In genomic region chr1:150009604-150010387, GRCh38 we compare ENCODE assay signal across 8 cellular contexts. TPM values are rescaled to one million over a fixed set of nuclear protein-coding genes. Genes with fewer than 3 reads are reported as not detected.
DNase-seq lines count a peak whose midpoint lies in the region; ATAC-seq and TF ChIP-seq lines count a peak whose summit lies in the region.

No MANE protein-coding gene starts in this region.

- H2AFZ ChIP-seq in SK-N-SH (ENCODE audit: low read depth) (peak overlapping the region; percentile 90), trophoblast cell (ENCODE audit: insufficient read depth, low read length, poor library complexity) (peak overlapping the region; percentile 68)

- H4K12ac ChIP-seq in trophoblast cell (ENCODE audit: low read depth, low read length): peak overlapping the region; percentile 21

- peak overlapping the region; percentile 70 for H2BK5ac ChIP-seq in trophoblast cell (ENCODE audit: low read depth, low read length, poor library complexity)

- H3K4me3 ChIP-seq in HL-60 (replicated peaks; ENCODE audit: insufficient read depth, low read length) (peak overlapping the region; percentile 95), SK-N-SH (ENCODE audit: low read depth in 2 of 2, low read length in 1 of 2) (peak overlapping the region; percentile 78 to 100), heart left ventricle (peak overlapping the region; percentile 62 to 97 (median 89)), trophoblast cell (ENCODE audit: low read depth, low read length) (peak overlapping the region; percentile 79), upper lobe of left lung (peak overlapping the region; percentile 65 to 92 (median 86))

- peak overlapping the region; percentile 44 for H3K18ac ChIP-seq in trophoblast cell (ENCODE audit: low read length)

- H3K9me3 ChIP-seq in SK-N-SH (no peaks in the 10 kb centered on the region), heart left ventricle (no peaks in the 10 kb centered on the region), trophoblast cell (ENCODE audit: insufficient read depth, low read depth, low read length) (no peaks in the 10 kb centered on the region), upper lobe of left lung (no peaks in the 10 kb centered on the region)

- peak overlapping the region; percentile 74 for H4K8ac ChIP-seq in trophoblast cell (ENCODE audit: low read depth, low read length)

- peaks cover 6% of the 10 kb centered on the region for H3K79me1 ChIP-seq in trophoblast cell (ENCODE audit: low read length)

- peaks cover 16% of the 10 kb centered on the region for H3F3A ChIP-seq in SK-N-SH (replicated peaks; ENCODE audit: insufficient read depth)

- no peak overlapping the region for H2BK12ac ChIP-seq in trophoblast cell (ENCODE audit: low read length)

- POLR2A ChIA-PET in SK-N-SH (lab: Yijun Ruan, JAX): interaction anchor here (0.5 to 2.9 kb wide), 5 partner anchors 11 to 123 kb away, joined by 3 to 16 read pairs (median 3); partner anchors contain the start of gene VPS45

- H3K36me3 ChIP-seq in SK-N-SH (replicated peaks in 1 of 2; ENCODE audit: control insufficient read depth in 1 of 2, insufficient read depth in 2 of 2, low read length in 1 of 2) (peaks cover 15% of the 10 kb centered on the region in 2 experiments), heart left ventricle (peaks cover 0 to 13% (median 5%) of the 10 kb centered on the region in 9 donors), trophoblast cell (ENCODE audit: control insufficient read depth in 1 of 2, insufficient read depth in 2 of 2, low read length in 2 of 2) (peaks cover 0 to under 1% of the 10 kb centered on the region in 2 experiments), upper lobe of left lung (peaks cover 0 to 8% (median 0%) of the 10 kb centered on the region in 4 donors)

- peaks cover 54% of the 10 kb centered on the region for H3K79me2 ChIP-seq in SK-N-SH (ENCODE audit: insufficient read depth)
- peaks cover 4% of the 10 kb centered on the region for H3K79me2 ChIP-seq in trophoblast cell (ENCODE audit: control insufficient read depth, insufficient read depth, low read length, poor library complexity)

- no peaks in the 10 kb centered on the region for H3K9me2 ChIP-seq in SK-N-SH

- intact Hi-C loops in heart left ventricle (cut with DNase I): loop anchor here in 6 of 10 donors (2.0 to 10.0 kb wide), 6 partner anchors 43 to 58 kb away; partner anchors contain the start of gene VPS45 (in 4 of the 6)

- H4K91ac ChIP-seq in trophoblast cell (ENCODE audit: low read depth, low read length): peak overlapping the region; percentile 38

- H3K9ac ChIP-seq in SK-N-SH: peak overlapping the region; percentile 99
- peak overlapping the region; percentile 98 for H3K9ac ChIP-seq in trophoblast cell (ENCODE audit: low read length)

- TF ChIP-seq POLR2A in heart left ventricle (IDR thresholded peaks at IDR 0.05) (no peak), upper lobe of left lung (IDR thresholded peaks at IDR 0.05) (no peak)

- H3K4me1 ChIP-seq in SK-N-SH (ENCODE audit: control insufficient read depth in 1 of 2, insufficient read depth in 2 of 2, low read depth in 1 of 2, low read length in 1 of 2) (peaks cover 19 to 25% of the 10 kb centered on the region in 2 experiments; a peak in 3 of 4 replicates), heart left ventricle (peaks cover 2 to 48% (median 31%) of the 10 kb centered on the region in 12 donors), trophoblast cell (ENCODE audit: control insufficient read depth in 1 of 2, insufficient read depth in 2 of 2, low read length in 2 of 2) (no peaks in the 10 kb centered on the region), upper lobe of left lung (peaks cover 28 to 35% (median 33%) of the 10 kb centered on the region in 4 donors)

- H3K27ac ChIP-seq in HL-60 (replicated peaks) (peak overlapping the region; percentile 71), SK-N-SH (ENCODE audit: low read depth in 2 of 2, low read length in 1 of 2) (peak overlapping the region; percentile 93 to 98), heart left ventricle (peak overlapping the region; percentile 75 to 98 (median 93)), trophoblast cell (ENCODE audit: low read depth, low read length) (peak overlapping the region; percentile 95), upper lobe of left lung (peak overlapping the region; percentile 88 to 98 (median 96))

- DNase-seq in DMS79 treated with DMSO at 0.1 percent for 48 hours (lab: John Stamatoyannopoulos, UW) (peak; percentile 50), DMS79 (lab: John Stamatoyannopoulos, UW) (no peak), HL-60 (ENCODE audit: low read depth in 1 of 2, low spot score in 1 of 2) (peak in 1 of 2 experiments; percentile 16), SK-N-SH (peak; percentile 38), heart left ventricle (peak; percentile 39 to 62 (median 47)), trophoblast cell (peak; percentile 70 to 79), upper lobe of left lung (peak in 1 of 2 donors; percentile 59)
- DNase-seq in activated naive CD8-positive, alpha-beta T cell treated with anti-CD3 and anti-CD28 coated beads, Interleukin-2, amount 50 U/mL, for 16 hours (ENCODE audit: low read depth, low spot score): peak; percentile 35

- no peak overlapping the region for H3K23ac ChIP-seq in trophoblast cell (ENCODE audit: low read length)

- TF ChIP-seq EP300 in SK-N-SH (IDR thresholded peaks at IDR 0.05; ENCODE audit: borderline replicate concordance in 1 of 2, low read depth in 1 of 2, low read length in 1 of 2) (no peak), upper lobe of left lung (IDR thresholded peaks at IDR 0.05) (no peak)

- H3K4me2 ChIP-seq in SK-N-SH (peak overlapping the region; percentile 92), trophoblast cell (ENCODE audit: low read length) (peak overlapping the region; percentile 82)

- TF ChIP-seq RAD21 in SK-N-SH (IDR thresholded peaks at IDR 0.05; ENCODE audit: low read length): no peak

- H2AK5ac ChIP-seq in trophoblast cell (ENCODE audit: low read length): no peak overlapping the region

- ATAC-seq in heart left ventricle: peak; percentile 27 to 72 (median 54)
- peak; percentile 70 to 74 for ATAC-seq in upper lobe of left lung (ENCODE audit: low FRiP score in 2 of 2)

- TF ChIP-seq CTCF in HL-60 (IDR thresholded peaks at IDR 0.05; ENCODE audit: insufficient read depth, low read length): no peak
- TF ChIP-seq CTCF in SK-N-SH (IDR thresholded peaks at IDR 0.05): no peak
- TF ChIP-seq CTCF in heart left ventricle (IDR thresholded peaks at IDR 0.05): no peak
- TF ChIP-seq CTCF in upper lobe of left lung (IDR thresholded peaks at IDR 0.05): no peak

- H3K27me3 ChIP-seq in HL-60 (ENCODE audit: insufficient read depth, poor library complexity, severe bottlenecking): no peaks in the 10 kb centered on the region
- H3K27me3 ChIP-seq in SK-N-SH (ENCODE audit: insufficient read depth): no peaks in the 10 kb centered on the region
- H3K27me3 ChIP-seq in heart left ventricle: peaks cover 0 to 65% (median 0%) of the 10 kb centered on the region in 9 donors
- no peaks in the 10 kb centered on the region for H3K27me3 ChIP-seq in trophoblast cell (ENCODE audit: insufficient read depth, low read length)
- H3K27me3 ChIP-seq in upper lobe of left lung: no peaks in the 10 kb centered on the region

- peaks cover 28% of the 10 kb centered on the region for H4K20me1 ChIP-seq in SK-N-SH (ENCODE audit: insufficient read depth)

- H2BK120ac ChIP-seq in trophoblast cell (ENCODE audit: insufficient read depth, low read length, poor library complexity): no peak overlapping the region

- peak overlapping the region; percentile 68 for H3K4ac ChIP-seq in trophoblast cell (ENCODE audit: low read depth, low read length)

- H3K14ac ChIP-seq in trophoblast cell (ENCODE audit: low read length): peak overlapping the region; percentile 47

- WGBS in SK-N-SH (ENCODE audit: low lambda C conversion rate): 2% methylated on average over 29 of the region's 29 CpGs
- WGBS in heart left ventricle, 4 donors: 0 to 1% (median 1%) methylated on average over 29 of the region's 29 CpGs
- WGBS in trophoblast cell (ENCODE audit: extremely low coverage, insufficient coverage, insufficient read length): no CpG with 5 or more reads among the region's 29 CpGs
- WGBS in upper lobe of left lung, 2 donors: 0 to 1% methylated on average over 29 of the region's 29 CpGs

- CTCF ChIA-PET in SK-N-SH (lab: Yijun Ruan, JAX): interaction anchor here (0.7 to 3.8 kb wide), 11 partner anchors 9 to 168 kb away, joined by 3 to 15 read pairs (median 3); partner anchors contain the start of gene VPS45

TF ChIP-seq in SK-N-SH, 30 proteins besides CTCF, POLR2A, EP300 and RAD21 (continues in another document):
- TF ChIP-seq MAX (IDR thresholded peaks at IDR 0.05; ENCODE audit: low read depth): no peak; the same call in none of the 2 replicates
- TF ChIP-seq PBX3 (IDR thresholded peaks at IDR 0.05): no peak
- TF ChIP-seq CHD2 (IDR thresholded peaks at IDR 0.05; ENCODE audit: low read length, partially characterized antibody): no peak
- TF ChIP-seq POLR2AphosphoS5 (IDR thresholded peaks at IDR 0.05; ENCODE audit: low read depth, low read length): 0 out of 2 replicates have a peak, but pooled peaks have one; percentile 19
- 0 out of 2 replicates have a peak, but pooled peaks have one; percentile 28 for TF ChIP-seq JUND (IDR thresholded peaks at IDR 0.05)

RNA-seq across cellular contexts. Expression of gene OTUD7B, which starts 0.7 kb away (rescaled TPM):
- polyA plus RNA-seq in SK-N-SH (2012; rRNA removed) (4.2 and 5.8 TPM in 2 replicates), heart left ventricle (10 to 100 TPM in 1 of 2 donors, 1 to 10 TPM in 1; 8.1 to 11.8 TPM)
- 3.4 and 3.8 TPM in 2 replicates for polyA plus RNA-seq in SK-N-SH (2012; cell fraction: cytosol; rRNA removed)
- 5.3 and 6.1 TPM in 2 replicates for polyA plus RNA-seq in SK-N-SH (2012; cell fraction: nucleus; rRNA removed)
- total RNA-seq in heart left ventricle (10 to 100 TPM; 16.4 to 36.2 (median 28.0) TPM), upper lobe of left lung (10 to 100 TPM; 22.0 to 44.8 (median 29.8) TPM)
- polyA plus RNA-seq in trophoblast cell (2013): 6.6 and 6.7 TPM in 2 replicates

RNA-seq across cellular contexts. Expression of gene VPS45, which starts 57.8 kb away (rescaled TPM):
- polyA plus RNA-seq in SK-N-SH (2012; rRNA removed): 31.5 and 48.7 TPM in 2 replicates
- polyA plus RNA-seq in SK-N-SH (2012; cell fraction: cytosol; rRNA removed): 33.9 and 35.2 TPM in 2 replicates
- 57.0 and 108 TPM in 2 replicates for polyA plus RNA-seq in SK-N-SH (2012; cell fraction: nucleus; rRNA removed)
- 10 to 100 TPM; 39.1 to 67.7 (median 49.5) TPM for total RNA-seq in heart left ventricle
- 10 to 100 TPM; 30.4 to 36.3 TPM for polyA plus RNA-seq in heart left ventricle
- polyA plus RNA-seq in trophoblast cell (2013): 20.3 and 21.5 TPM in 2 replicates
- 10 to 100 TPM; 16.3 to 50.3 (median 30.8) TPM for total RNA-seq in upper lobe of left lung
